In genomic region chrX:135520022-135520552, GRCh38 we compare ENCODE assay signal across 8 cellular contexts. TPM values are rescaled to one million over a fixed set of nuclear protein-coding genes. Genes with fewer than 3 reads are reported as not detected.
DNase-seq lines count a peak whose midpoint lies in the region; ATAC-seq and TF ChIP-seq lines count a peak whose summit lies in the region.

No MANE protein-coding gene starts in this region.

- CTCF ChIA-PET in MCF 10A (lab: Yijun Ruan, JAX) = interaction anchor here (0.7 kb wide), 1 partner anchor 11 kb away, joined by 3 read pairs; no protein-coding TSS in a partner anchor

- no peaks in the 10 kb centered on the region for H4K20me1 ChIP-seq in DOHH2 (ENCODE audit: control insufficient read depth, insufficient read depth, low read depth, low read length)

- H3K9me3 ChIP-seq in DOHH2 (ENCODE audit: control insufficient read depth, insufficient read depth, low read length) = no peaks in the 10 kb centered on the region

- H3K36me3 Mint-ChIP-seq in MCF 10A (ENCODE audit: insufficient read depth, unreplicated experiment) (no peaks in the 10 kb centered on the region), mesothelial cell of epicardium (no peaks in the 10 kb centered on the region)

- H3K27me3 ChIP-seq in DOHH2 (ENCODE audit: control insufficient read depth, low read length) = no peaks in the 10 kb centered on the region

- H3K4me1 Mint-ChIP-seq in MCF 10A (ENCODE audit: insufficient read depth, unreplicated experiment) = peaks cover 5% of the 10 kb centered on the region
- peaks cover 22% of the 10 kb centered on the region for H3K4me1 Mint-ChIP-seq in mesothelial cell of epicardium

- intact Hi-C loops in MCF 10A (cut with micrococcal nuclease) = loop anchor here (5.0 kb wide), 1 partner anchor 38 kb away; no protein-coding TSS in a partner anchor

- TF ChIP-seq CTCF in DOHH2 (IDR thresholded peaks at IDR 0.05; ENCODE audit: low read depth, low read length, poor library complexity, severe bottlenecking) (no peak), MCF 10A (IDR thresholded peaks at IDR 0.05; ENCODE audit: unreplicated experiment) (no peak), mesothelial cell of epicardium (IDR thresholded peaks at IDR 0.05; ENCODE audit: unreplicated experiment) (no peak)

- BruUV-seq in MCF 10A (replicated peaks; lab: Mats Ljungman, UMichigan) = no TSS peak

- DNase-seq in MCF 10A (ENCODE audit: unreplicated experiment) = peak; percentile 1
- DNase-seq in mesothelial cell of epicardium (ENCODE audit: low spot score in 2 of 2, unreplicated experiment in 2 of 2) = no peak
- DNase-seq in nucleus accumbens (lab: John Stamatoyannopoulos, UW) = no peak
- DNase-seq in NCI-H2196 (lab: John Stamatoyannopoulos, UW; ENCODE audit: unreplicated experiment) = no peak

- H3K27me3 Mint-ChIP-seq in MCF 10A (ENCODE audit: insufficient read depth, unreplicated experiment) (peaks cover 27% of the 10 kb centered on the region), mesothelial cell of epicardium (ENCODE audit: low read depth) (no peaks in the 10 kb centered on the region)

- no peak overlapping the region for H3K27ac ChIP-seq in DOHH2 (ENCODE audit: low read depth, low read length)

- no peaks in the 10 kb centered on the region for H3K36me3 ChIP-seq in DOHH2 (ENCODE audit: control insufficient read depth, low read length)

- peaks cover 12% of the 10 kb centered on the region for H3K4me1 ChIP-seq in DOHH2 (ENCODE audit: control insufficient read depth, low read length)

- H3K9me3 Mint-ChIP-seq in MCF 10A (ENCODE audit: unreplicated experiment) (no peaks in the 10 kb centered on the region), mesothelial cell of epicardium (peaks cover 16% of the 10 kb centered on the region)

- peak overlapping the region; percentile 85 for H3K4me3 ChIP-seq in DOHH2 (ENCODE audit: low read length)

- H3K4me3 Mint-ChIP-seq in MCF 10A (ENCODE audit: unreplicated experiment) = peak overlapping the region; percentile 88
- H3K4me3 Mint-ChIP-seq in mesothelial cell of epicardium = peak overlapping the region; percentile 95

- H3K27ac Mint-ChIP-seq in MCF 10A (ENCODE audit: low read depth, unreplicated experiment) (peak overlapping the region; percentile 92), mesothelial cell of epicardium (peak overlapping the region; percentile 100)

- no peaks in the 10 kb centered on the region for H3K9me2 ChIP-seq in DOHH2 (replicated peaks; ENCODE audit: control insufficient read depth, low read length)

- peaks cover 12% of the 10 kb centered on the region for H3K79me2 ChIP-seq in DOHH2 (ENCODE audit: control insufficient read depth, low read length)

- ATAC-seq in HG03159 (IDR thresholded peaks at IDR 0.05; ENCODE audit: unreplicated experiment) (peak; percentile 0), HG03457 (IDR thresholded peaks at IDR 0.05; ENCODE audit: unreplicated experiment) (no peak)
- ATAC-seq in activated CD4-positive, CD25-positive, alpha-beta regulatory T cell treated with anti-CD3 and anti-CD28 coated beads, Interleukin-2, amount 50 U/mL, for 24 hours = no peak

- POLR2A ChIA-PET in MCF 10A (lab: Yijun Ruan, JAX) = interaction anchor here (1.0 to 1.3 kb wide), 3 partner anchors 14 to 49 kb away, joined by 3 to 4 read pairs (median 4); no protein-coding TSS in a partner anchor

- peak overlapping the region; percentile 67 for H3K4me2 ChIP-seq in DOHH2 (ENCODE audit: low read length)

- no peaks in the 10 kb centered on the region for H3F3A ChIP-seq in DOHH2 (ENCODE audit: control insufficient read depth, insufficient read depth)

RNA-seq across cellular contexts. Expression of gene INTS6L, which starts 0.4 kb away (rescaled TPM):
- 5.9 and 6.9 TPM in 2 replicates for total RNA-seq in MCF 10A (2022)
- 31.7 to 32.9 TPM (median 32.6 TPM) in 3 replicates for total RNA-seq in mesothelial cell of epicardium
